1 cellular context compared by ENCODE assay signal in the genomic region with DNA sequence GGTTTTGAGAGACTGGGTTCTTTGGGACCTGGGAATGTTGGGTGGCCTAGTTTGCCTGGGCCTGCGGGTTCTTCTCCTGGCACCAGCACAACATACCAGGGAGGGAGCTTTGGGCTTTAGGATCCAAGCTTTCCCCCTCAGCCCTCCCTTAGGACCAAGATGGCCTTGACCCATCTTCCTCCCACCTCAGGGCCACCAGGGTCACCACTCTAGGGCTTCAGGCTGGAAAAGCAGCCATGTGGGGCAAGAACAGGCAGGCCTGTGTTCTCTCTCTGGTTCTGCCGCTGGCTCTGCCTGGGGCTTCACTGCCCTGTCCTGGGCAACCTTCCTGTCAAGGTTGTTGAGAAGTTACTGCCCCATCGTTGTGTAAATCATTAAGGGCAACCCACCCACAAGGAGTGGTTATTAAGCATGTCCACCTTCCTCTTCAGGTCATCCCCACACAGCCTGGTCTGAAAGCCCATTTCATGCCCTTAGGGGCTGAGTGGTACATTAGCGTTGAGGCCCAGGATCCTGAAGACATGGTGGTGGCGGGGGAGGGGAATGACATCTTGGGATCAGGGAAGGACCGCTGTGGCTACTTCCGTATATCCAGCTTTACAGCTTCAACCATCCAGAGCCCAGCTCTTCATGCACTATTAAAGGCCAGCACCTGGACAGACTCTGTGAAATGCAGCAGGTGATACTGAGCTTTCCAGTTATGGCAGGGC.
TF ChIP-seq lines count a peak whose summit lies in the region.

No MANE protein-coding gene starts in this region.

TF ChIP-seq in WTC11, 78 proteins besides CTCF, POLR2A, EP300 and RAD21:
- no peak for TF ChIP-seq TEAD4 (CRISPR knock-in tag; IDR thresholded peaks at IDR 0.05)
- no peak for TF ChIP-seq CREM (CRISPR knock-in tag; IDR thresholded peaks at IDR 0.05)
- TF ChIP-seq OVOL2 (CRISPR knock-in tag; IDR thresholded peaks at IDR 0.05; ENCODE audit: borderline replicate concordance) = no peak
- no peak for TF ChIP-seq FOXJ3 (CRISPR knock-in tag; IDR thresholded peaks at IDR 0.05; ENCODE audit: borderline replicate concordance)
- TF ChIP-seq, protein P1, sequence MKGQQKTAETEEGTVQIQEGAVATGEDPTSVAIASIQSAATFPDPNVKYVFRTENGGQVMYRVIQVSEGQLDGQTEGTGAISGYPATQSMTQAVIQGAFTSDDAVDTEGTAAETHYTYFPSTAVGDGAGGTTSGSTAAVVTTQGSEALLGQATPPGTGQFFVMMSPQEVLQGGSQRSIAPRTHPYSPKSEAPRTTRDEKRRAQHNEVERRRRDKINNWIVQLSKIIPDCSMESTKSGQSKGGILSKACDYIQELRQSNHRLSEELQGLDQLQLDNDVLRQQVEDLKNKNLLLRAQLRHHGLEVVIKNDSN (CRISPR knock-in tag; IDR thresholded peaks at IDR 0.05) = no peak
- TF ChIP-seq ZNF416 (CRISPR knock-in tag; IDR thresholded peaks at IDR 0.05) = no peak
- TF ChIP-seq, protein P2, sequence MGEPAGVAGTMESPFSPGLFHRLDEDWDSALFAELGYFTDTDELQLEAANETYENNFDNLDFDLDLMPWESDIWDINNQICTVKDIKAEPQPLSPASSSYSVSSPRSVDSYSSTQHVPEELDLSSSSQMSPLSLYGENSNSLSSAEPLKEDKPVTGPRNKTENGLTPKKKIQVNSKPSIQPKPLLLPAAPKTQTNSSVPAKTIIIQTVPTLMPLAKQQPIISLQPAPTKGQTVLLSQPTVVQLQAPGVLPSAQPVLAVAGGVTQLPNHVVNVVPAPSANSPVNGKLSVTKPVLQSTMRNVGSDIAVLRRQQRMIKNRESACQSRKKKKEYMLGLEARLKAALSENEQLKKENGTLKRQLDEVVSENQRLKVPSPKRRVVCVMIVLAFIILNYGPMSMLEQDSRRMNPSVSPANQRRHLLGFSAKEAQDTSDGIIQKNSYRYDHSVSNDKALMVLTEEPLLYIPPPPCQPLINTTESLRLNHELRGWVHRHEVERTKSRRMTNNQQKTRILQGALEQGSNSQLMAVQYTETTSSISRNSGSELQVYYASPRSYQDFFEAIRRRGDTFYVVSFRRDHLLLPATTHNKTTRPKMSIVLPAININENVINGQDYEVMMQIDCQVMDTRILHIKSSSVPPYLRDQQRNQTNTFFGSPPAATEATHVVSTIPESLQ (CRISPR knock-in tag; IDR thresholded peaks at IDR 0.05) = no peak
- no peak for TF ChIP-seq HMGXB4 (CRISPR knock-in tag; IDR thresholded peaks at IDR 0.05)
- TF ChIP-seq MXD4 (CRISPR knock-in tag; IDR thresholded peaks at IDR 0.05; ENCODE audit: borderline replicate concordance) = no peak
- TF ChIP-seq, protein P3, sequence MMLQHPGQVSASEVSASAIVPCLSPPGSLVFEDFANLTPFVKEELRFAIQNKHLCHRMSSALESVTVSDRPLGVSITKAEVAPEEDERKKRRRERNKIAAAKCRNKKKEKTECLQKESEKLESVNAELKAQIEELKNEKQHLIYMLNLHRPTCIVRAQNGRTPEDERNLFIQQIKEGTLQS (CRISPR knock-in tag; conservative IDR thresholded peaks at IDR 0.05) = no peak
- no peak for TF ChIP-seq USF2 (CRISPR knock-in tag; IDR thresholded peaks at IDR 0.05)
- TF ChIP-seq, protein P4, sequence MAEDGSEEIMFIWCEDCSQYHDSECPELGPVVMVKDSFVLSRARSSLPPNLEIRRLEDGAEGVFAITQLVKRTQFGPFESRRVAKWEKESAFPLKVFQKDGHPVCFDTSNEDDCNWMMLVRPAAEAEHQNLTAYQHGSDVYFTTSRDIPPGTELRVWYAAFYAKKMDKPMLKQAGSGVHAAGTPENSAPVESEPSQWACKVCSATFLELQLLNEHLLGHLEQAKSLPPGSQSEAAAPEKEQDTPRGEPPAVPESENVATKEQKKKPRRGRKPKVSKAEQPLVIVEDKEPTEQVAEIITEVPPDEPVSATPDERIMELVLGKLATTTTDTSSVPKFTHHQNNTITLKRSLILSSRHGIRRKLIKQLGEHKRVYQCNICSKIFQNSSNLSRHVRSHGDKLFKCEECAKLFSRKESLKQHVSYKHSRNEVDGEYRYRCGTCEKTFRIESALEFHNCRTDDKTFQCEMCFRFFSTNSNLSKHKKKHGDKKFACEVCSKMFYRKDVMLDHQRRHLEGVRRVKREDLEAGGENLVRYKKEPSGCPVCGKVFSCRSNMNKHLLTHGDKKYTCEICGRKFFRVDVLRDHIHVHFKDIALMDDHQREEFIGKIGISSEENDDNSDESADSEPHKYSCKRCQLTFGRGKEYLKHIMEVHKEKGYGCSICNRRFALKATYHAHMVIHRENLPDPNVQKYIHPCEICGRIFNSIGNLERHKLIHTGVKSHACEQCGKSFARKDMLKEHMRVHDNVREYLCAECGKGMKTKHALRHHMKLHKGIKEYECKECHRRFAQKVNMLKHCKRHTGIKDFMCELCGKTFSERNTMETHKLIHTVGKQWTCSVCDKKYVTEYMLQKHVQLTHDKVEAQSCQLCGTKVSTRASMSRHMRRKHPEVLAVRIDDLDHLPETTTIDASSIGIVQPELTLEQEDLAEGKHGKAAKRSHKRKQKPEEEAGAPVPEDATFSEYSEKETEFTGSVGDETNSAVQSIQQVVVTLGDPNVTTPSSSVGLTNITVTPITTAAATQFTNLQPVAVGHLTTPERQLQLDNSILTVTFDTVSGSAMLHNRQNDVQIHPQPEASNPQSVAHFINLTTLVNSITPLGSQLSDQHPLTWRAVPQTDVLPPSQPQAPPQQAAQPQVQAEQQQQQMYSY (CRISPR knock-in tag; IDR thresholded peaks at IDR 0.05) = no peak
- TF ChIP-seq, protein P5, sequence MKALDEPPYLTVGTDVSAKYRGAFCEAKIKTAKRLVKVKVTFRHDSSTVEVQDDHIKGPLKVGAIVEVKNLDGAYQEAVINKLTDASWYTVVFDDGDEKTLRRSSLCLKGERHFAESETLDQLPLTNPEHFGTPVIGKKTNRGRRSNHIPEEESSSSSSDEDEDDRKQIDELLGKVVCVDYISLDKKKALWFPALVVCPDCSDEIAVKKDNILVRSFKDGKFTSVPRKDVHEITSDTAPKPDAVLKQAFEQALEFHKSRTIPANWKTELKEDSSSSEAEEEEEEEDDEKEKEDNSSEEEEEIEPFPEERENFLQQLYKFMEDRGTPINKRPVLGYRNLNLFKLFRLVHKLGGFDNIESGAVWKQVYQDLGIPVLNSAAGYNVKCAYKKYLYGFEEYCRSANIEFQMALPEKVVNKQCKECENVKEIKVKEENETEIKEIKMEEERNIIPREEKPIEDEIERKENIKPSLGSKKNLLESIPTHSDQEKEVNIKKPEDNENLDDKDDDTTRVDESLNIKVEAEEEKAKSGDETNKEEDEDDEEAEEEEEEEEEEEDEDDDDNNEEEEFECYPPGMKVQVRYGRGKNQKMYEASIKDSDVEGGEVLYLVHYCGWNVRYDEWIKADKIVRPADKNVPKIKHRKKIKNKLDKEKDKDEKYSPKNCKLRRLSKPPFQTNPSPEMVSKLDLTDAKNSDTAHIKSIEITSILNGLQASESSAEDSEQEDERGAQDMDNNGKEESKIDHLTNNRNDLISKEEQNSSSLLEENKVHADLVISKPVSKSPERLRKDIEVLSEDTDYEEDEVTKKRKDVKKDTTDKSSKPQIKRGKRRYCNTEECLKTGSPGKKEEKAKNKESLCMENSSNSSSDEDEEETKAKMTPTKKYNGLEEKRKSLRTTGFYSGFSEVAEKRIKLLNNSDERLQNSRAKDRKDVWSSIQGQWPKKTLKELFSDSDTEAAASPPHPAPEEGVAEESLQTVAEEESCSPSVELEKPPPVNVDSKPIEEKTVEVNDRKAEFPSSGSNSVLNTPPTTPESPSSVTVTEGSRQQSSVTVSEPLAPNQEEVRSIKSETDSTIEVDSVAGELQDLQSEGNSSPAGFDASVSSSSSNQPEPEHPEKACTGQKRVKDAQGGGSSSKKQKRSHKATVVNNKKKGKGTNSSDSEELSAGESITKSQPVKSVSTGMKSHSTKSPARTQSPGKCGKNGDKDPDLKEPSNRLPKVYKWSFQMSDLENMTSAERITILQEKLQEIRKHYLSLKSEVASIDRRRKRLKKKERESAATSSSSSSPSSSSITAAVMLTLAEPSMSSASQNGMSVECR (CRISPR knock-in tag; IDR thresholded peaks at IDR 0.05; ENCODE audit: borderline replicate concordance) = no peak
- TF ChIP-seq TP53 (CRISPR knock-in tag; IDR thresholded peaks at IDR 0.05) = no peak
- no peak for TF ChIP-seq GRHL2 (CRISPR knock-in tag; IDR thresholded peaks at IDR 0.05; ENCODE audit: insufficient replicate concordance, severe bottlenecking)
- TF ChIP-seq ELF4 (CRISPR knock-in tag; IDR thresholded peaks at IDR 0.05; ENCODE audit: low read depth) = no peak
- no peak for TF ChIP-seq ZNF532 (CRISPR knock-in tag; IDR thresholded peaks at IDR 0.05; ENCODE audit: borderline replicate concordance)
- no peak for TF ChIP-seq JUN (CRISPR knock-in tag; IDR thresholded peaks at IDR 0.05)
TF ChIP-seq in WTC11: peak in this region for 0.
